ENCODE assay signal across 18 cellular contexts in the genomic region with DNA sequence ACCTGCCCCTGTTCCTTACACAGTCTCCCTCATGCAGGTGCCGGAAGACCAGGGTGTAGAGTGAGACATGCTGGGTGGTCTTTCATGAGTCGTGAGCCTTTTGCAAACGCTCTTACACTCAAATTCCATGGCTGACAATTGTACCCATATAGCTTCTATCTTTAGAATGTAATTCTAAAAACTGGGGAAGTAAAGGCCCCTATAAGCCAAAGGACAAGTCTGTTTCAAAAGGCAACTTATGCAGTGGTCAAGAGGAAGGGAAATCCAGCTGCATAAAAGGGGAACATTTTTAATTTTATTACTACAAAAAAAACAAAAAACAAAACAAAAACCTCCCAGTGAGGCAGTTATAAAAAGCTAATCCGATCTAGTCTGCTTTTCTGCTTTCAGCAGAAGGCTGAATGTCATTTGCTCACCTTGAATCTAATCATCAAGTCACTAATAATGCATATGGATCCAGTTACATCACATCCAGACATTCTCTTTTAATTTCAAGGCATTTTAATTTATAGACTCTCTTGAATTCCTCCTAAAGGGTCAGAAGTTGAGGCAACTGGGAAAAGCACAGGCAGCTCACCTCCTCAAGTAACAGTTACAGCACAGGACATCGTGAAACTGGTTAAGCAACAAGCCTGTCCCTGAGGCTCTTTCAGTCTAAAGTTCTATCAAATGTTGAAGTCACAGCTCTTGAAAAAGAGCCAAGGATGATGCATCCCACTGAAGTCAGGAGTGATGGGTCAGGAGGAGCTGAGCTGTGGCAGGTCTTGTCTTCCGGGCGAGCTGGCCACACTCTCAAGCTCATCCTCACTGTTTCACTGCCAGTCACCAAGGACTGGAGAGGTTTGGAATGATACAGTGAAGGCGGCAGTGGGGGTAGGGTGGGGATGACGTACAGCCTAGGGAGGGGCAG.
DNase-seq lines count a peak whose midpoint lies in the region; ATAC-seq, FAIRE-seq and TF ChIP-seq lines count a peak whose summit lies in the region.
"Had no signal": no experiment of that assay in that cellular context is flagged by ENCODE, and none has a peak within 500 bp of the region (broad histone marks: within the 10 kb centered on the region; RNA-seq: fewer than 3 reads in every experiment).

No MANE protein-coding gene starts in this region.

- no peak for TF ChIP-seq POLR2A in Peyer's patch (IDR thresholded peaks at IDR 0.05)

- peaks cover 3% of the 10 kb centered on the region for H3K79me2 ChIP-seq in keratinocyte (ENCODE audit: control insufficient read depth, insufficient read depth, low read length)

- H3K27ac ChIP-seq in brain microvascular endothelial cell, result no peak overlapping the region
- peak overlapping the region; percentile 45 for H3K27ac ChIP-seq in keratinocyte (ENCODE audit: control insufficient read depth, insufficient read depth, low read length)
- H3K27ac ChIP-seq in Peyer's patch, result peak overlapping the region in 1 of 4 donors; percentile 45

- no peaks in the 10 kb centered on the region for H4K20me1 ChIP-seq in keratinocyte (ENCODE audit: control insufficient read depth, extremely low read depth, insufficient read depth, low read length)

- in situ Hi-C loops in brain microvascular endothelial cell (cut with HindIII; ENCODE audit: low pct_ligation_motif_present, low sequenced_read_pairs), result no loop called here

- no peak for TF ChIP-seq CTCF in brain microvascular endothelial cell (IDR thresholded peaks at IDR 0.05; ENCODE audit: low read depth, low read length, missing control alignments)
- TF ChIP-seq CTCF in keratinocyte (optimal IDR thresholded peaks at IDR 0.05 in 1 of 3, IDR thresholded peaks at IDR 0.05 in 1 of 3, conservative IDR thresholded peaks at IDR 0.05 in 1 of 3; ENCODE audit: extremely low read depth in 1 of 3, insufficient read depth in 2 of 3, low read length in 3 of 3), result no peak
- TF ChIP-seq CTCF in Peyer's patch (IDR thresholded peaks at IDR 0.05), result no peak
- no peak for TF ChIP-seq CTCF in omental fat pad (IDR thresholded peaks at IDR 0.05)

- CTCF ChIA-PET in activated naive CD4-positive, alpha-beta T cell treated with anti-CD3 and anti-CD28 coated beads, Interleukin-2, amount 10 ng/mL, durations not matched to agents 7 days and 5 days (lab: Charles Lee), result no interaction called here

- no peaks in the 10 kb centered on the region for H3K27me3 ChIP-seq in brain microvascular endothelial cell (replicated peaks)
- H3K27me3 ChIP-seq in keratinocyte (ENCODE audit: control insufficient read depth, extremely low read depth, insufficient read depth, low read length), result no peaks in the 10 kb centered on the region
- no peaks in the 10 kb centered on the region for H3K27me3 ChIP-seq in Peyer's patch

- no peaks in the 10 kb centered on the region for H3K27me3 Mint-ChIP-seq in activated naive CD4-positive, alpha-beta T cell treated with anti-CD3 and anti-CD28 coated beads, Interleukin-2, amount 10 ng/mL, durations not matched to agents 7 days and 5 days
- H3K27me3 Mint-ChIP-seq: activated CD4-positive, alpha-beta T cell treated with anti-CD3 and anti-CD28 coated beads, Interleukin-2, amount 10 ng/mL, durations not matched to agents 7 days and 5 days; T-helper 17 cell had no signal

- peak; percentile 4 for FAIRE-seq in HTR-8/SVneo (lab: Jason Lieb, UNC)
- FAIRE-seq in keratinocyte (lab: Jason Lieb, UNC), result peak; percentile 87
- FAIRE-seq: endothelial cell of umbilical vein, RCC 7860 had no signal

- no peak overlapping the region for H3K27ac Mint-ChIP-seq in activated naive CD4-positive, alpha-beta T cell treated with anti-CD3 and anti-CD28 coated beads, Interleukin-2, amount 10 ng/mL, durations not matched to agents 7 days and 5 days
- H3K27ac Mint-ChIP-seq: activated CD4-positive, alpha-beta T cell treated with anti-CD3 and anti-CD28 coated beads, Interleukin-2, amount 10 ng/mL, durations not matched to agents 7 days and 5 days; T-helper 17 cell had no signal

- H3K36me3 ChIP-seq in brain microvascular endothelial cell (replicated peaks) (peaks cover 5% of the 10 kb centered on the region), keratinocyte (ENCODE audit: control insufficient read depth in 2 of 2, extremely low read depth in 1 of 2, insufficient read depth in 2 of 2, low read length in 2 of 2) (peaks cover 3 to 11% of the 10 kb centered on the region in 2 experiments), Peyer's patch (peaks cover 0 to 17% (median 0%) of the 10 kb centered on the region in 3 donors)

- H3K9me3 ChIP-seq in keratinocyte (ENCODE audit: control insufficient read depth, low read depth, low read length), result no peaks in the 10 kb centered on the region
- no peaks in the 10 kb centered on the region for H3K9me3 ChIP-seq in Peyer's patch

- H3K4me3 Mint-ChIP-seq in activated naive CD4-positive, alpha-beta T cell treated with anti-CD3 and anti-CD28 coated beads, Interleukin-2, amount 10 ng/mL, durations not matched to agents 7 days and 5 days, result no peak overlapping the region
- H3K4me3 Mint-ChIP-seq: activated CD4-positive, alpha-beta T cell treated with anti-CD3 and anti-CD28 coated beads, Interleukin-2, amount 10 ng/mL, durations not matched to agents 7 days and 5 days; T-helper 17 cell had no signal

- no peak overlapping the region for H3K9ac ChIP-seq in keratinocyte (ENCODE audit: control insufficient read depth, extremely low read depth, insufficient read depth, low read length)

- H3K36me3 Mint-ChIP-seq in activated naive CD4-positive, alpha-beta T cell treated with anti-CD3 and anti-CD28 coated beads, Interleukin-2, amount 10 ng/mL, durations not matched to agents 7 days and 5 days, result peaks cover 26% of the 10 kb centered on the region

- DNase-seq in A172 (ENCODE audit: low spot score) (peak; percentile 24), HTR-8/SVneo (ENCODE audit: insufficient read length, low spot score) (no peak), brain microvascular endothelial cell (peak; percentile 41), keratinocyte (ENCODE audit: low read depth, low spot score) (peak; percentile 42), Peyer's patch (no peak), NCI-H2196 treated with DMSO at 0.1 percent for 48 hours (lab: John Stamatoyannopoulos, UW; ENCODE audit: unreplicated experiment) (no peak), omental fat pad (ENCODE audit: low spot score) (no peak)
- no peak for DNase-seq in activated naive CD4-positive, alpha-beta T cell treated with anti-CD3 and anti-CD28 coated beads, Interleukin-2, amount 10 ng/mL, durations not matched to agents 7 days and 5 days
- DNase-seq: activated CD4-positive, alpha-beta T cell treated with anti-CD3 and anti-CD28 coated beads, Interleukin-2, amount 10 ng/mL, durations not matched to agents 7 days and 5 days; activated T-cell treated with anti-CD3 and anti-CD28 coated beads, Interleukin-2, amount 50 U/mL, for 1 hour; hippocampal formation; NCI-H2081; NCI-H526 treated with DMSO at 0.1 percent for 48 hours; stimulated activated naive CD4-positive, alpha-beta T cell; T-helper 17 cell had no signal

- H3K4me1 Mint-ChIP-seq in activated naive CD4-positive, alpha-beta T cell treated with anti-CD3 and anti-CD28 coated beads, Interleukin-2, amount 10 ng/mL, durations not matched to agents 7 days and 5 days, result no peaks in the 10 kb centered on the region
- H3K4me1 Mint-ChIP-seq: activated CD4-positive, alpha-beta T cell treated with anti-CD3 and anti-CD28 coated beads, Interleukin-2, amount 10 ng/mL, durations not matched to agents 7 days and 5 days had no signal

- ATAC-seq in omental fat pad (ENCODE audit: low FRiP score), result no peak
- ATAC-seq: left lobe of liver, T-helper 17 cell had no signal

- no peak overlapping the region for H2AFZ ChIP-seq in keratinocyte (ENCODE audit: control insufficient read depth, low read length)

- H3K4me2 ChIP-seq in keratinocyte (ENCODE audit: control insufficient read depth, extremely low read depth, insufficient read depth, low read depth, low read length), result peak overlapping the region; percentile 16

- no peak overlapping the region for H3K4me3 ChIP-seq in brain microvascular endothelial cell (ENCODE audit: low read depth, low read length)
- H3K4me3 ChIP-seq in keratinocyte (ENCODE audit: control insufficient read depth in 2 of 3, extremely low read depth in 1 of 3, insufficient read depth in 2 of 3, low read depth in 1 of 3, low read length in 3 of 3), result no peak overlapping the region
- no peak overlapping the region for H3K4me3 ChIP-seq in Peyer's patch

- H3K4me1 ChIP-seq in keratinocyte (ENCODE audit: control insufficient read depth, extremely low read depth, insufficient read depth, low read length), result peaks cover 9% of the 10 kb centered on the region
- no peaks in the 10 kb centered on the region for H3K4me1 ChIP-seq in Peyer's patch

- dilution Hi-C loops in keratinocyte (cut with MboI; ENCODE audit: extremely low pct_ligation_motif_present, low sequenced_read_pairs), result no loop called here

- H3K9me1 ChIP-seq in keratinocyte (ENCODE audit: control insufficient read depth, extremely low read depth, insufficient read depth, low read length), result no peaks in the 10 kb centered on the region

- peaks cover 2% of the 10 kb centered on the region for H3K9me3 Mint-ChIP-seq in activated naive CD4-positive, alpha-beta T cell treated with anti-CD3 and anti-CD28 coated beads, Interleukin-2, amount 10 ng/mL, durations not matched to agents 7 days and 5 days

Comparison
In these comparisons a context has a peak if more than half of its experiments do, and no peak if none do; other contexts are left out.
1. DNase-seq: peak in A172 (single experiment), brain microvascular endothelial cell (single experiment) and keratinocyte (single experiment); none in HTR-8/SVneo (single experiment), Peyer's patch (0 of 3), NCI-H2196 treated with DMSO at 0.1 percent for 48 hours (single experiment), omental fat pad (single experiment) and activated naive CD4-positive, alpha-beta T cell treated with anti-CD3 and anti-CD28 coated beads, Interleukin-2, amount 10 ng/mL, durations not matched to agents 7 days and 5 days (single experiment).